Comparison of ENCODE assay signal across 14 cellular contexts in the genomic region with DNA sequence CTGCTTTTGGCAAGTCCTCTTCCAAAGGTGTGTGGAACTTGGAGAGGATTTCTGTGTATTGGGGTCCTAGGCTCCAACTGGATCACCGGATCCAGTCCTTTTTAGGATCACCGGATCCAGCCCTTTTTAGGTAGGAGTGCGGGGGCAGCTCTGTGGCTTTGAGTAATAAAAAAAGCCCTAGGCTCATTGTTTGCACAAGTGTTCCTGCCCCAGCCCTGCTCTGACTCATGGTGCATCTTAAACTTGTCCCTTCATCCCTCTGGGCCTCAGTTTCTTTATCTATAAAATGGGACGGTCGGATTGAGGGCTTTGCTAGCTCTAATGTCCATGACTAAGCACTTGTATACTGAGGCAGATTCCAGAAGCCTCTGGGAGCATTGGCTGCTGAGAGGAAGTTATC. TPM values are rescaled to one million over a fixed set of nuclear protein-coding genes. Genes with fewer than 3 reads are reported as not detected.
DNase-seq lines count a peak whose midpoint lies in the region; ATAC-seq and TF ChIP-seq lines count a peak whose summit lies in the region.
"Had no signal": no experiment of that assay in that cellular context is flagged by ENCODE, and none has a peak within 500 bp of the region (broad histone marks: within the 10 kb centered on the region; RNA-seq: fewer than 3 reads in every experiment).

No MANE protein-coding gene starts in this region.

- TF ChIP-seq CTCF in IMR-90 (conservative IDR thresholded peaks at IDR 0.05; ENCODE audit: low read depth, low read length) (no peak), esophagus muscularis mucosa (IDR thresholded peaks at IDR 0.05) (no peak)

- no peaks in the 10 kb centered on the region for H3K9me3 Mint-ChIP-seq in stimulated activated memory B cell treated with anti-CD40 and anti-IgM and Interleukin-4, amounts not matched to agents 10 μg/mL and 1 μg/mL and 100 μg/mL, for 72 hours
- H3K9me3 Mint-ChIP-seq: activated CD4-positive, alpha-beta memory T cell treated with anti-CD3 and anti-CD28 coated beads, Interleukin-2, amount 10 ng/mL, durations not matched to agents 7 days and 5 days; natural killer cell had no signal

- no peaks in the 10 kb centered on the region for H3K36me3 Mint-ChIP-seq in stimulated activated memory B cell treated with anti-CD40 and anti-IgM and Interleukin-4, amounts not matched to agents 10 μg/mL and 1 μg/mL and 100 μg/mL, for 72 hours
- H3K36me3 Mint-ChIP-seq: natural killer cell had no signal

- POLR2A ChIA-PET in IMR-90 (lab: Charles Lee; ENCODE audit: unreplicated experiment), result no interaction called here

- no peak overlapping the region for H4K91ac ChIP-seq in IMR-90 (ENCODE audit: insufficient read depth, low read depth, low read length)

- 0 out of 2 replicates have a peak overlapping the region, but pooled peaks have one; percentile 29 for H2BK20ac ChIP-seq in IMR-90 (ENCODE audit: low read depth, low read length)

- H3K36me3 ChIP-seq in IMR-90 (ENCODE audit: control insufficient read depth, insufficient read depth, low read length) (no peaks in the 10 kb centered on the region), esophagus muscularis mucosa (no peaks in the 10 kb centered on the region)
- H3K36me3 ChIP-seq: colonic mucosa had no signal

- H3K4me1 Mint-ChIP-seq in stimulated activated memory B cell treated with anti-CD40 and anti-IgM and Interleukin-4, amounts not matched to agents 10 μg/mL and 1 μg/mL and 100 μg/mL, for 72 hours, result peaks cover 75% of the 10 kb centered on the region

- CTCF ChIA-PET in IMR-90 (lab: Yijun Ruan, JAX), result no interaction called here

- no peak for TF ChIP-seq POLR2A in IMR-90 (IDR thresholded peaks at IDR 0.05; ENCODE audit: low read depth, low read length)
- no peak for TF ChIP-seq POLR2A in esophagus muscularis mucosa (IDR thresholded peaks at IDR 0.05; ENCODE audit: low read depth)

- WGBS in IMR-90 (ENCODE audit: extremely low coverage in 2 of 2, insufficient read length in 1 of 2), 2 experiments, result 100% methylated on average over 3 of the region's 5 CpGs; no CpG with 5 or more reads in 1 of the 2 experiments
- WGBS in esophagus muscularis mucosa, result 85% methylated on average over 5 of the region's 5 CpGs

- no peak for TF ChIP-seq EP300 in esophagus muscularis mucosa (IDR thresholded peaks at IDR 0.05)

- H3K9me1 ChIP-seq in IMR-90 (ENCODE audit: insufficient read depth, low read length), result peaks cover 11% of the 10 kb centered on the region

- peaks cover 4% of the 10 kb centered on the region; the same call in 1 of the 2 replicates for H4K20me1 ChIP-seq in IMR-90 (ENCODE audit: insufficient read depth, low read length)

- no peaks in the 10 kb centered on the region for H3K27me3 Mint-ChIP-seq in stimulated activated memory B cell treated with anti-CD40 and anti-IgM and Interleukin-4, amounts not matched to agents 10 μg/mL and 1 μg/mL and 100 μg/mL, for 72 hours

- H3K27ac ChIP-seq in IMR-90 (ENCODE audit: insufficient read depth, low read length) (no peak overlapping the region), esophagus muscularis mucosa (replicated peaks in 1 of 4) (peak overlapping the region; percentile 57 to 78 (median 62))
- H3K27ac ChIP-seq: colonic mucosa had no signal

- H3K56ac ChIP-seq in IMR-90 (ENCODE audit: extremely low read depth, insufficient read depth, low read length), result no peak overlapping the region

- no peak overlapping the region for H4K5ac ChIP-seq in IMR-90 (ENCODE audit: low read depth, low read length)

- no peak overlapping the region for H2AK9ac ChIP-seq in IMR-90 (replicated peaks; ENCODE audit: low read depth, low read length, poor library complexity)

- no peak overlapping the region for H3K9ac ChIP-seq in IMR-90 (ENCODE audit: low read depth, low read length)

- in situ Hi-C loops in IMR-90 (cut with MboI; ENCODE audit: low sequenced_read_pairs), result no loop called here

- H2BK5ac ChIP-seq in IMR-90 (ENCODE audit: low read depth, low read length, poor library complexity, severe bottlenecking), result no peak overlapping the region

- no peak overlapping the region for H2BK120ac ChIP-seq in IMR-90 (ENCODE audit: low read depth, low read length)

- BruUV-seq in IMR-90 (replicated peaks; lab: Mats Ljungman, UMichigan), result no TSS peak

- no peak for DNase-seq in IMR-90
- DNase-seq in RKO (ENCODE audit: low spot score), result peak; percentile 30
- no peak for DNase-seq in esophagus muscularis mucosa (ENCODE audit: extremely low spot score)
- no peak for DNase-seq in NCI-H1092 treated with DMSO at 0.1 percent for 48 hours (lab: John Stamatoyannopoulos, UW)
- DNase-seq: activated CD4-positive, alpha-beta memory T cell treated with anti-CD3 and anti-CD28 coated beads, Interleukin-2, amount 10 ng/mL, durations not matched to agents 7 days and 5 days; amniotic stem cell; colonic mucosa; natural killer cell; stimulated activated CD4-positive, alpha-beta T cell treated with anti-CD3 and anti-CD28 coated beads, Interleukin-1b, Interleukin-23, amount 100 ng/mL, for 48 hours; trophoblast cell had no signal

- H3K23ac ChIP-seq in IMR-90 (ENCODE audit: low read depth, low read length), result no peak overlapping the region

- TF ChIP-seq RAD21 in IMR-90 (IDR thresholded peaks at IDR 0.05; ENCODE audit: low read length), result no peak

- ATAC-seq in IMR-90 (ENCODE audit: low read depth) (no peak), HG03520 (IDR thresholded peaks at IDR 0.05; ENCODE audit: unreplicated experiment) (no peak), GM18858 (IDR thresholded peaks at IDR 0.05; ENCODE audit: unreplicated experiment) (no peak)
- ATAC-seq in stimulated activated memory B cell treated with anti-CD40 and anti-IgM and Interleukin-4, amounts not matched to agents 10 μg/mL and 1 μg/mL and 100 μg/mL, for 72 hours, result no peak
- ATAC-seq: natural killer cell had no signal

- no peak overlapping the region for H3K4ac ChIP-seq in IMR-90 (ENCODE audit: low read depth, low read length)

- H4K8ac ChIP-seq in IMR-90 (ENCODE audit: low read depth in 2 of 2, low read length in 2 of 2), result no peak overlapping the region

- no peak overlapping the region for H3K4me2 ChIP-seq in IMR-90 (ENCODE audit: low read depth, low read length)

- H3K27me3 ChIP-seq in IMR-90 (ENCODE audit: control insufficient read depth, insufficient read depth, low read length) (peaks cover 9% of the 10 kb centered on the region), esophagus muscularis mucosa (no peaks in the 10 kb centered on the region)
- H3K27me3 ChIP-seq: colonic mucosa had no signal

- no peak overlapping the region for H3K4me3 Mint-ChIP-seq in stimulated activated memory B cell treated with anti-CD40 and anti-IgM and Interleukin-4, amounts not matched to agents 10 μg/mL and 1 μg/mL and 100 μg/mL, for 72 hours
- H3K4me3 Mint-ChIP-seq: activated CD4-positive, alpha-beta memory T cell treated with anti-CD3 and anti-CD28 coated beads, Interleukin-2, amount 10 ng/mL, durations not matched to agents 7 days and 5 days; activated T-helper 1 cell treated with anti-CD3 and anti-CD28 coated beads, Interleukin-12 subunit alpha, Interleukin-12 subunit beta, Interleukin-2, Interleukin-4 antibody, amounts not matched to agents 30 ng/mL and 10 ng/mL and 1 ng/mL, durations not matched to agents 14 hours and 24 hours and 36 hours; natural killer cell had no signal

- H2AK5ac ChIP-seq in IMR-90 (ENCODE audit: low read depth, low read length), result peak overlapping the region; percentile 31; the same call in 1 of the 2 replicates

- no peak overlapping the region for H3K14ac ChIP-seq in IMR-90 (replicated peaks; ENCODE audit: low read depth, low read length)

- no peak overlapping the region for H3K4me3 ChIP-seq in IMR-90 (ENCODE audit: insufficient read depth, low read depth, low read length)
- no peak overlapping the region for H3K4me3 ChIP-seq in esophagus muscularis mucosa
- H3K4me3 ChIP-seq: colonic mucosa had no signal

- dilution Hi-C loops in IMR-90 (cut with HindIII; ENCODE audit: low sequenced_read_pairs, unreplicated experiment), result no loop called here

- intact Hi-C loops in IMR-90 (cut with micrococcal nuclease), result no loop called here
- intact Hi-C loops in esophagus muscularis mucosa (cut with DNase I), result no loop called here

- peak overlapping the region; percentile 61; the same call in 1 of the 3 replicates for H2BK15ac ChIP-seq in IMR-90 (ENCODE audit: low read depth, low read length)

- H3K79me1 ChIP-seq in IMR-90 (ENCODE audit: low read depth in 1 of 2, low read length in 2 of 2), result peaks cover 0 to 8% of the 10 kb centered on the region in 2 experiments; a peak in 1 of 4 replicates

- peak overlapping the region; percentile 76 for H3K27ac Mint-ChIP-seq in stimulated activated memory B cell treated with anti-CD40 and anti-IgM and Interleukin-4, amounts not matched to agents 10 μg/mL and 1 μg/mL and 100 μg/mL, for 72 hours
- H3K27ac Mint-ChIP-seq: activated CD4-positive, alpha-beta memory T cell treated with anti-CD3 and anti-CD28 coated beads, Interleukin-2, amount 10 ng/mL, durations not matched to agents 7 days and 5 days; activated T-helper 1 cell treated with anti-CD3 and anti-CD28 coated beads, Interleukin-12 subunit alpha, Interleukin-12 subunit beta, Interleukin-2, Interleukin-4 antibody, amounts not matched to agents 30 ng/mL and 10 ng/mL and 1 ng/mL, durations not matched to agents 14 hours and 24 hours and 36 hours; natural killer cell had no signal

- H3K9me3 ChIP-seq in IMR-90 (ENCODE audit: control insufficient read depth, insufficient read depth, low read length) (no peaks in the 10 kb centered on the region), esophagus muscularis mucosa (no peaks in the 10 kb centered on the region)
- H3K9me3 ChIP-seq: colonic mucosa had no signal

- H3K18ac ChIP-seq in IMR-90 (ENCODE audit: low read depth, low read length), result no peak overlapping the region

- no peak overlapping the region for H2AFZ ChIP-seq in IMR-90 (replicated peaks; ENCODE audit: low read length, poor library complexity)

- H3K4me1 ChIP-seq in IMR-90 (ENCODE audit: control insufficient read depth, insufficient read depth, low read length) (peaks cover 13% of the 10 kb centered on the region), esophagus muscularis mucosa (peaks cover 14 to 32% (median 31%) of the 10 kb centered on the region in 4 donors)

TF ChIP-seq in IMR-90, 13 proteins besides CTCF, POLR2A, EP300 and RAD21 (continues in another document):
- no peak for TF ChIP-seq SMC3 (IDR thresholded peaks at IDR 0.05; ENCODE audit: low read depth, low read length)
- TF ChIP-seq BHLHE40 (IDR thresholded peaks at IDR 0.05; ENCODE audit: low read depth, low read length), result no peak
- no peak for TF ChIP-seq FOS (IDR thresholded peaks at IDR 0.05; ENCODE audit: low read depth, low read length)

RNA-seq across cellular contexts. Expression of gene CD44, which starts 22.7 kb away (rescaled TPM):
- total RNA-seq in IMR-90 (2012; rRNA removed) (341 and 357 TPM in 2 replicates), esophagus muscularis mucosa (100 to 1,000 TPM; 212 to 292 (median 275) TPM)
- 947 and 1,094 TPM in 2 replicates for polyA plus RNA-seq in IMR-90 (2012; rRNA removed)
- polyA plus RNA-seq in IMR-90 (2012; cell fraction: cytosol; rRNA removed), result 502 and 1,091 TPM in 2 replicates
- polyA plus RNA-seq in IMR-90 (2012; cell fraction: nucleus; rRNA removed; ENCODE audit: low replicate concordance), result 461 and 652 TPM in 2 replicates
